In the genomic region with DNA sequence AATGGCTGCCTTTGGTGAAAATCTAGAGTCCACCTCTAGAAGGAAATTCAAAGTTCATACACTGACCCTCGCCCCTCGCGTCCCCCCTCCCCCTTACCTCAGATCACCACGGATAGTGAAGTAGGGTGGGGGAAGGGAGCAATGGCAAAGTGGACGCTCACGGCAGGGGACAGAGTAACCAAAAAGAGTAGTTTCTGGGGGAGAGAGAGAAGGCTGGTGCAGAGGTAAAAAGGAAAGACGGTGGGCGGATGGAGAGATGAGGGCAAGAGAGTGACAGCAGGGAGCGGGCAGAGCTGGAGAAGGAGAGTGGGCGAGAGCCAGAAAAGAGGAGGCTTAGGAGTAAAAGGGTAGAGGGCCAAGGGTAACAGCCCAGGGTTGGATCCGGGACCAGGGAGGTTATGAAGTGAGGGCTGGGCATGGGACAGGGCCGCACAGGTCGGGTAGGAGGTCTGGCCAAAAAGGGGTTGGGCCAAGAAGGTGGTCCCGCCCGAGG, we compare ENCODE assay signal across 8 cellular contexts. TPM values are rescaled to one million over a fixed set of nuclear protein-coding genes. Genes with fewer than 3 reads are reported as not detected.
A peak's percentile ranks its signal among the peaks of the same experiment; 100 is the strongest.
DNase-seq lines count a peak whose midpoint lies in the region; ATAC-seq and TF ChIP-seq lines count a peak whose summit lies in the region.

No MANE protein-coding gene starts in this region.

- no peaks in the 10 kb centered on the region for H3K27me3 ChIP-seq in effector memory CD4-positive, alpha-beta T cell (replicated peaks; ENCODE audit: control insufficient read depth, insufficient read depth, low read length, poor library complexity, severe bottlenecking)
- no peaks in the 10 kb centered on the region for H3K27me3 ChIP-seq in muscle layer of duodenum (ENCODE audit: low read depth, low read length)

- CTCF ChIA-PET in activated CD4-positive, alpha-beta T cell treated with anti-CD3 and anti-CD28 coated beads for 36 hours (lab: Charles Lee), result interaction anchor here (0.6 to 1.1 kb wide), 7 partner anchors 10 to 438 kb away, joined by 3 to 6 read pairs (median 3); no protein-coding TSS in a partner anchor

- H3K27ac Mint-ChIP-seq in activated CD4-positive, alpha-beta T cell treated with anti-CD3 and anti-CD28 coated beads for 36 hours, result peak overlapping the region; percentile 95

- no peaks in the 10 kb centered on the region for H3K9me3 ChIP-seq in effector memory CD4-positive, alpha-beta T cell (ENCODE audit: control insufficient read depth, low read length)
- no peaks in the 10 kb centered on the region for H3K9me3 ChIP-seq in muscle layer of duodenum (ENCODE audit: control insufficient read depth in 1 of 2, low read length in 2 of 2)

- POLR2A ChIA-PET in activated CD4-positive, alpha-beta T cell treated with anti-CD3 and anti-CD28 coated beads for 36 hours (lab: Charles Lee), result interaction anchor here (0.6 to 1.1 kb wide), 3 partner anchors 325 to 1047 kb away, joined by 3 to 6 read pairs (median 3); a partner anchor contains a TSS

- intact Hi-C loops in activated CD4-positive, alpha-beta T cell treated with anti-CD3 and anti-CD28 coated beads for 36 hours (cut with DNase I, micrococcal nuclease), result loop anchor here (1.0 to 10.0 kb wide), 19 partner anchors 65 to 1029 kb away; a partner anchor contains a TSS

- H3K4me1 Mint-ChIP-seq in activated CD4-positive, alpha-beta T cell treated with anti-CD3 and anti-CD28 coated beads for 36 hours, result peaks cover 26% of the 10 kb centered on the region

- no peaks in the 10 kb centered on the region for H3K9me3 Mint-ChIP-seq in activated CD4-positive, alpha-beta T cell treated with anti-CD3 and anti-CD28 coated beads for 36 hours (ENCODE audit: low read depth)

- H3K27ac ChIP-seq in effector memory CD4-positive, alpha-beta T cell (ENCODE audit: insufficient read depth, low read length, poor library complexity, severe bottlenecking), result peak overlapping the region; percentile 64
- H3K27ac ChIP-seq in muscle layer of duodenum (ENCODE audit: low read length), result peak overlapping the region; percentile 68

- peak overlapping the region; percentile 95 for H3K4me3 Mint-ChIP-seq in activated CD4-positive, alpha-beta T cell treated with anti-CD3 and anti-CD28 coated beads for 36 hours

- H3K4me3 ChIP-seq in LNCaP clone FGC (ENCODE audit: low read depth, low read length) (peak overlapping the region; percentile 98), muscle layer of duodenum (ENCODE audit: low read depth in 1 of 2, low read length in 2 of 2) (peak overlapping the region; percentile 79 to 97)
- peak overlapping the region; percentile 64 for H3K4me3 ChIP-seq in effector memory CD4-positive, alpha-beta T cell (ENCODE audit: insufficient read depth, low read depth, low read length, poor library complexity, severe bottlenecking)

- no peak for DNase-seq in activated CD4-positive, alpha-beta T cell treated with anti-CD3 and anti-CD28 coated beads for 36 hours
- no peak for DNase-seq in activated CD4-positive, alpha-beta T cell treated with anti-CD3 and anti-CD28 coated beads for 48 hours
- DNase-seq in LNCaP clone FGC (ENCODE audit: low read depth) (no peak), NAMALWA (ENCODE audit: low spot score) (no peak), OCI-M1 (lab: John Stamatoyannopoulos, UW) (no peak)
- no peak for DNase-seq in effector memory CD4-positive, alpha-beta T cell

- TF ChIP-seq CTCF in LNCaP clone FGC (IDR thresholded peaks at IDR 0.05; ENCODE audit: control insufficient read depth, extremely low read depth, insufficient read depth), result no peak

- no peaks in the 10 kb centered on the region for H3K36me3 ChIP-seq in effector memory CD4-positive, alpha-beta T cell (ENCODE audit: control insufficient read depth, insufficient read depth, low read length)
- H3K36me3 ChIP-seq in muscle layer of duodenum (ENCODE audit: control insufficient read depth in 1 of 2, insufficient read depth in 2 of 2, low read length in 2 of 2), result no peaks in the 10 kb centered on the region

- peaks cover under 1% of the 10 kb centered on the region for H3K36me3 Mint-ChIP-seq in activated CD4-positive, alpha-beta T cell treated with anti-CD3 and anti-CD28 coated beads for 36 hours (ENCODE audit: low read depth)

- ATAC-seq in activated CD4-positive, alpha-beta T cell treated with anti-CD3 and anti-CD28 coated beads for 36 hours, result no peak
- no peak for ATAC-seq in GM18873 (IDR thresholded peaks at IDR 0.05; ENCODE audit: low FRiP score, unreplicated experiment)

- H3K27me3 Mint-ChIP-seq in activated CD4-positive, alpha-beta T cell treated with anti-CD3 and anti-CD28 coated beads for 36 hours, result no peaks in the 10 kb centered on the region

- H3K4me1 ChIP-seq in effector memory CD4-positive, alpha-beta T cell (ENCODE audit: control insufficient read depth, insufficient read depth, low read length, poor library complexity, severe bottlenecking), result peaks cover 5% of the 10 kb centered on the region
- H3K4me1 ChIP-seq in muscle layer of duodenum (ENCODE audit: control insufficient read depth in 1 of 2, insufficient read depth in 2 of 2, low read length in 2 of 2), result peaks cover 6 to 25% of the 10 kb centered on the region in 2 donors

RNA-seq across cellular contexts. Expression of a gene that starts 0.4 kb away (rescaled TPM):
- 10 to 100 TPM; 17.2 to 24.6 TPM for total RNA-seq in activated CD4-positive, alpha-beta T cell treated with anti-CD3 and anti-CD28 coated beads for 36 hours

RNA-seq across cellular contexts. Expression of a gene that starts 0.9 kb away (rescaled TPM):
- total RNA-seq in activated CD4-positive, alpha-beta T cell treated with anti-CD3 and anti-CD28 coated beads for 36 hours, result 10 to 100 TPM; 10.3 to 13.2 TPM
